Comparison of ENCODE assay signal across 14 cellular contexts in genomic region chr1:30329802-30330557, GRCh38.
"Had no signal": no experiment of that assay in that cellular context is flagged by ENCODE, and none has a peak within 500 bp of the region (broad histone marks: within the 10 kb centered on the region; RNA-seq: fewer than 3 reads in every experiment).

No MANE protein-coding gene starts in this region.

- H3K36me3 ChIP-seq: breast epithelium, left lung, tibial artery, vagina had no signal

- H3K4me3 Mint-ChIP-seq: activated CD4-positive, alpha-beta memory T cell treated with anti-CD3 and anti-CD28 coated beads, Interleukin-2, amount 10 ng/mL, durations not matched to agents 7 days and 5 days; activated T-helper 1 cell treated with anti-CD3 and anti-CD28 coated beads, Interleukin-12 subunit alpha, Interleukin-12 subunit beta, Interleukin-2, Interleukin-4 antibody, amounts not matched to agents 30 ng/mL and 10 ng/mL and 1 ng/mL, durations not matched to agents 14 hours and 24 hours and 36 hours had no signal

- H3K9me3 Mint-ChIP-seq: activated CD4-positive, alpha-beta memory T cell treated with anti-CD3 and anti-CD28 coated beads, Interleukin-2, amount 10 ng/mL, durations not matched to agents 7 days and 5 days; activated T-helper 1 cell treated with anti-CD3 and anti-CD28 coated beads, Interleukin-12 subunit alpha, Interleukin-12 subunit beta, Interleukin-2, Interleukin-4 antibody, amounts not matched to agents 30 ng/mL and 10 ng/mL and 1 ng/mL, durations not matched to agents 14 hours and 24 hours and 36 hours had no signal

- ATAC-seq: esophagus mucosa, left lung had no signal

- H3K27ac ChIP-seq: breast epithelium, left lung, tibial artery, vagina had no signal

- H3K4me2 ChIP-seq: smooth muscle cell had no signal

- H3K27me3 ChIP-seq: breast epithelium, vagina had no signal

- DNase-seq: activated CD4-positive, alpha-beta memory T cell treated with anti-CD3 and anti-CD28 coated beads, Interleukin-2, amount 10 ng/mL, durations not matched to agents 7 days and 5 days; activated CD4-positive, alpha-beta T cell treated with anti-CD3 and anti-CD28 coated beads for 1 hour; activated naive CD4-positive, alpha-beta T cell; glutamatergic neuron; islet precursor cell; mesenchymal stem cell had no signal

- H3K27ac Mint-ChIP-seq: activated CD4-positive, alpha-beta memory T cell treated with anti-CD3 and anti-CD28 coated beads, Interleukin-2, amount 10 ng/mL, durations not matched to agents 7 days and 5 days; activated T-helper 1 cell treated with anti-CD3 and anti-CD28 coated beads, Interleukin-12 subunit alpha, Interleukin-12 subunit beta, Interleukin-2, Interleukin-4 antibody, amounts not matched to agents 30 ng/mL and 10 ng/mL and 1 ng/mL, durations not matched to agents 14 hours and 24 hours and 36 hours had no signal

- FAIRE-seq: endometrium had no signal

- H3K4me1 ChIP-seq: breast epithelium, left lung, tibial artery, vagina had no signal

- H3K4me3 ChIP-seq: breast epithelium, left lung, smooth muscle cell, tibial artery, vagina had no signal

- H3K27me3 Mint-ChIP-seq: activated CD4-positive, alpha-beta memory T cell treated with anti-CD3 and anti-CD28 coated beads, Interleukin-2, amount 10 ng/mL, durations not matched to agents 7 days and 5 days had no signal

- H3K9me3 ChIP-seq: breast epithelium, left lung, tibial artery, vagina had no signal

- H3K4me1 Mint-ChIP-seq: activated CD4-positive, alpha-beta memory T cell treated with anti-CD3 and anti-CD28 coated beads, Interleukin-2, amount 10 ng/mL, durations not matched to agents 7 days and 5 days had no signal
